Comparison of ENCODE assay signal across 20 cellular contexts in the genomic region with DNA sequence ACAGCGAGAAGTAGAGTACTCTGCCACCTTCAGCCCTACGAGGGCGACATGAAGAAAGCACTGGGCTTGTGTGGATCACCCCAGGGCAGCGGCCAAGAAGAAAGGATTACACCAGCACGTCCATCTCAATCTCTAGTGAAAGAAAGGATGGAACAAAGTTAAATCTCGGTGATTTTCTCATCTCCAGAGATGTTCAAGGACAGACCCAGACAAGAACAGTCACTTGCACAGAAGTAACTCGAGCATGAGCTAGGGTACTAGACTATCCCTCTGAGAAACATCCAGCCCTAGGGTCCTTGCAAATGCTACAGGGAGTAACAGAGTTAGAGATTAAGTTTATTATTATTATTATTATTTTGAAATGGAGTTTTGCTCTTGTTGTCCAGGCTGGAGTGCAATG.
DNase-seq lines count a peak whose midpoint lies in the region; ATAC-seq and TF ChIP-seq lines count a peak whose summit lies in the region.
"Had no signal": no experiment of that assay in that cellular context is flagged by ENCODE, and none has a peak within 500 bp of the region (broad histone marks: within the 10 kb centered on the region; RNA-seq: fewer than 3 reads in every experiment).

No MANE protein-coding gene starts in this region.

- peaks cover 36% of the 10 kb centered on the region for H3K4me1 Mint-ChIP-seq in T-helper 1 cell treated with Interleukin-12 subunit alpha and Interleukin-12 subunit beta and Interleukin-4 antibody, amounts not matched to agents 30 μg/mL and 1 μg/mL, for 36 hours (ENCODE audit: low read depth)

- CTCF ChIA-PET in HCT116 (lab: Charles Lee) = no interaction called here

- peak overlapping the region; percentile 100 for H2AK5ac ChIP-seq in mesenchymal stem cell (ENCODE audit: low read length, severe bottlenecking)

- TF ChIP-seq POLR2A in HCT116 (IDR thresholded peaks at IDR 0.05; ENCODE audit: borderline replicate concordance, extremely low read depth, insufficient read depth, insufficient read length) = no peak

- no peak overlapping the region for H4K8ac ChIP-seq in mesenchymal stem cell (ENCODE audit: low read length)

- H3K4ac ChIP-seq in mesenchymal stem cell (ENCODE audit: low read depth in 1 of 2, low read length in 2 of 2) = no peak overlapping the region

- H3K4me3 Mint-ChIP-seq in T-helper 1 cell treated with Interleukin-12 subunit alpha and Interleukin-12 subunit beta and Interleukin-4 antibody, amounts not matched to agents 30 μg/mL and 1 μg/mL, for 36 hours = no peak overlapping the region

- H3K23ac ChIP-seq in mesenchymal stem cell (ENCODE audit: low read length in 2 of 2) = no peak overlapping the region

- H3K9me3 Mint-ChIP-seq in T-helper 1 cell treated with Interleukin-12 subunit alpha and Interleukin-12 subunit beta and Interleukin-4 antibody, amounts not matched to agents 30 μg/mL and 1 μg/mL, for 36 hours = peaks cover 15% of the 10 kb centered on the region
- peaks cover 0 to 12% of the 10 kb centered on the region in 2 donors for H3K9me3 Mint-ChIP-seq in activated naive CD4-positive, alpha-beta T cell treated with anti-CD3 and anti-CD28 coated beads, Interleukin-2, amount 50 U/mL, for 72 hours

- TF ChIP-seq CTCF in HCT116 (IDR thresholded peaks at IDR 0.05 in 2 of 3, conservative IDR thresholded peaks at IDR 0.05 in 1 of 3; ENCODE audit: borderline replicate concordance in 1 of 3, insufficient read depth in 1 of 3, low read depth in 2 of 3, low read length in 2 of 3) = no peak

- POLR2A ChIA-PET in HCT116 (lab: Charles Lee) = no interaction called here

- peak overlapping the region; percentile 0 for H3K27ac Mint-ChIP-seq in T-helper 1 cell treated with Interleukin-12 subunit alpha and Interleukin-12 subunit beta and Interleukin-4 antibody, amounts not matched to agents 30 μg/mL and 1 μg/mL, for 36 hours
- H3K27ac Mint-ChIP-seq in activated naive CD4-positive, alpha-beta T cell treated with anti-CD3 and anti-CD28 coated beads, Interleukin-2, amount 50 U/mL, for 72 hours = peak overlapping the region; percentile 81 to 94

- intact Hi-C loops in HCT116 (cut with micrococcal nuclease) = no loop called here
- intact Hi-C loops in cardiac septum (cut with DNase I) = no loop called here

- H3K36me3 Mint-ChIP-seq in T-helper 1 cell treated with Interleukin-12 subunit alpha and Interleukin-12 subunit beta and Interleukin-4 antibody, amounts not matched to agents 30 μg/mL and 1 μg/mL, for 36 hours (ENCODE audit: low read depth) = peaks cover 27% of the 10 kb centered on the region
- peaks cover 23 to 42% of the 10 kb centered on the region in 2 donors for H3K36me3 Mint-ChIP-seq in activated naive CD4-positive, alpha-beta T cell treated with anti-CD3 and anti-CD28 coated beads, Interleukin-2, amount 50 U/mL, for 72 hours

- no peaks in the 10 kb centered on the region for H3K9me2 ChIP-seq in HCT116 (ENCODE audit: insufficient read depth)

- H3K36me3 ChIP-seq in HCT116 (ENCODE audit: control insufficient read depth in 1 of 2, insufficient read depth in 2 of 2, low read length in 2 of 2) (no peaks in the 10 kb centered on the region), mesenchymal stem cell (ENCODE audit: control insufficient read depth in 1 of 2, insufficient read depth in 2 of 2, low read depth in 1 of 2, low read length in 2 of 2) (peaks cover 0 to 4% of the 10 kb centered on the region in 2 experiments)
- H3K36me3 ChIP-seq: adrenal gland, upper lobe of left lung had no signal

- H3K18ac ChIP-seq in mesenchymal stem cell (ENCODE audit: low read depth in 1 of 2, low read length in 2 of 2) = no peak overlapping the region

- H2AFZ ChIP-seq in HCT116 (ENCODE audit: low read depth, low read length, poor library complexity, severe bottlenecking) (no peak overlapping the region), mesenchymal stem cell (ENCODE audit: low read depth, low read length) (no peak overlapping the region)

- H3K79me1 ChIP-seq in mesenchymal stem cell (replicated peaks; ENCODE audit: low read length, poor library complexity, severe bottlenecking) = no peaks in the 10 kb centered on the region

- BruUV-seq in HCT116 (replicated peaks; lab: Mats Ljungman, UMichigan) = no TSS peak

- no peaks in the 10 kb centered on the region for H3K27me3 Mint-ChIP-seq in T-helper 1 cell treated with Interleukin-12 subunit alpha and Interleukin-12 subunit beta and Interleukin-4 antibody, amounts not matched to agents 30 μg/mL and 1 μg/mL, for 36 hours (ENCODE audit: low read depth)

- H3K4me3 ChIP-seq in HCT116 (replicated peaks in 1 of 2; ENCODE audit: low read depth in 1 of 2, low read length in 2 of 2) (no peak overlapping the region), mesenchymal stem cell (ENCODE audit: insufficient read depth in 1 of 2, low read depth in 1 of 2, low read length in 2 of 2) (no peak overlapping the region)
- H3K4me3 ChIP-seq: adrenal gland, psoas muscle, spleen, upper lobe of left lung had no signal

- DNase-seq in T-helper 1 cell = no peak
- no peak for DNase-seq in HCT116 (ENCODE audit: low read depth, low spot score)
- no peak for DNase-seq in activated naive CD4-positive, alpha-beta T cell treated with anti-CD3 and anti-CD28 coated beads, Interleukin-2, amount 50 U/mL, for 72 hours (ENCODE audit: low spot score in 2 of 2)
- no peak for DNase-seq in mesenchymal stem cell
- DNase-seq in iPS-NIHi11 (ENCODE audit: low spot score) = no peak
- DNase-seq in cardiac septum (ENCODE audit: low spot score) = no peak
- DNase-seq: foreskin fibroblast, left ventricle myocardium superior, NCI-H2081 treated with DMSO at 0.1 percent for 48 hours, NCI-H524 treated with DMSO at 0.1 percent for 48 hours, OCI-M1, psoas muscle, spleen had no signal

- peak overlapping the region; percentile 74; the same call in 1 of the 2 replicates for H3K27ac ChIP-seq in HCT116 (ENCODE audit: low read depth, low read length)
- peak overlapping the region; percentile 96 for H3K27ac ChIP-seq in mesenchymal stem cell (ENCODE audit: low read length, poor library complexity, severe bottlenecking)
- H3K27ac ChIP-seq: 22Rv1, C4-2B, spleen had no signal

- H2BK120ac ChIP-seq in mesenchymal stem cell (ENCODE audit: low read depth, low read length) = no peak overlapping the region

- peak overlapping the region in 1 of 2 experiments; percentile 25 for H2BK12ac ChIP-seq in mesenchymal stem cell (ENCODE audit: low read length in 2 of 2)

- H3K4me2 ChIP-seq in HCT116 (ENCODE audit: low read length) (peak overlapping the region; percentile 40), mesenchymal stem cell (ENCODE audit: low read length, poor library complexity, severe bottlenecking) (no peak overlapping the region)

- RAD21 ChIA-PET in HCT116 (lab: Charles Lee; ENCODE audit: low non-redundant PET in 1 of 2, low total read pairs in 2 of 2, uncharacterized antibody in 2 of 2, unreplicated experiment in 2 of 2) = no interaction called here

- peaks cover 26 to 38% of the 10 kb centered on the region in 2 experiments for H3K4me1 ChIP-seq in HCT116 (ENCODE audit: control insufficient read depth in 1 of 2, insufficient read depth in 2 of 2, low read length in 2 of 2)
- peaks cover 13% of the 10 kb centered on the region for H3K4me1 ChIP-seq in mesenchymal stem cell (ENCODE audit: control insufficient read depth, insufficient read depth, low read depth, low read length)
- H3K4me1 ChIP-seq: adrenal gland, psoas muscle had no signal

- no peaks in the 10 kb centered on the region for H4K20me1 ChIP-seq in HCT116 (ENCODE audit: insufficient read depth)

- 98% methylated on average over 6 of the region's 7 CpGs for WGBS in mesenchymal stem cell

- peaks cover 5% of the 10 kb centered on the region; the same call in 1 of the 2 replicates for H3K27me3 ChIP-seq in HCT116 (ENCODE audit: insufficient read depth, low read length)
- H3K27me3 ChIP-seq in mesenchymal stem cell (ENCODE audit: control insufficient read depth in 1 of 2, insufficient read depth in 1 of 2, low read length in 2 of 2) = no peaks in the 10 kb centered on the region
- H3K27me3 ChIP-seq: adrenal gland, upper lobe of left lung had no signal

- H3K9ac ChIP-seq in HCT116 (ENCODE audit: low read length) (no peak overlapping the region), mesenchymal stem cell (ENCODE audit: low read length) (no peak overlapping the region)

- ATAC-seq in HCT116 (no peak), GM21528 (IDR thresholded peaks at IDR 0.05; ENCODE audit: low FRiP score, unreplicated experiment) (no peak)
- no peak for ATAC-seq in activated naive CD4-positive, alpha-beta T cell treated with anti-CD3 and anti-CD28 coated beads, Interleukin-2, amount 50 U/mL, for 72 hours
- ATAC-seq: HepG2 had no signal

- H2BK5ac ChIP-seq in mesenchymal stem cell (ENCODE audit: low read depth, low read length, poor library complexity, severe bottlenecking) = peak overlapping the region; percentile 24

- H2BK15ac ChIP-seq in mesenchymal stem cell (ENCODE audit: low read depth, poor library complexity, severe bottlenecking) = no peak overlapping the region

- H3K79me2 ChIP-seq in HCT116 (ENCODE audit: insufficient read depth, low read length) = no peaks in the 10 kb centered on the region

- H3K14ac ChIP-seq in mesenchymal stem cell (ENCODE audit: low read length in 2 of 2) = no peak overlapping the region

- TF ChIP-seq RAD21 in HCT116 (IDR thresholded peaks at IDR 0.05; ENCODE audit: low read depth) = no peak

- peak overlapping the region; percentile 53 for H4K91ac ChIP-seq in mesenchymal stem cell (ENCODE audit: low read length)

- H3K9me3 ChIP-seq in HCT116 (ENCODE audit: control insufficient read depth in 1 of 2, insufficient read depth in 1 of 2, low read depth in 1 of 2, low read length in 2 of 2) (no peaks in the 10 kb centered on the region), mesenchymal stem cell (ENCODE audit: control insufficient read depth, low read length) (no peaks in the 10 kb centered on the region)
- H3K9me3 ChIP-seq: adrenal gland, psoas muscle, upper lobe of left lung had no signal

TF ChIP-seq in HCT116, 20 proteins besides CTCF, POLR2A, EP300 and RAD21 (continues in another document):
- TF ChIP-seq SRF (IDR thresholded peaks at IDR 0.05; ENCODE audit: low read depth) (no peak), FOSL1 (IDR thresholded peaks at IDR 0.05; ENCODE audit: low read depth) (no peak), CBX3 (IDR thresholded peaks at IDR 0.05; ENCODE audit: low read depth) (no peak), EZH2 (IDR thresholded peaks at IDR 0.05) (no peak), SP1 (IDR thresholded peaks at IDR 0.05; ENCODE audit: low read depth) (no peak), ZFX (IDR thresholded peaks at IDR 0.05) (no peak), EGR1 (IDR thresholded peaks at IDR 0.05; ENCODE audit: low read depth) (no peak)
- TF ChIP-seq, protein P1, sequence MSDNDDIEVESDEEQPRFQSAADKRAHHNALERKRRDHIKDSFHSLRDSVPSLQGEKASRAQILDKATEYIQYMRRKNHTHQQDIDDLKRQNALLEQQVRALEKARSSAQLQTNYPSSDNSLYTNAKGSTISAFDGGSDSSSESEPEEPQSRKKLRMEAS (IDR thresholded peaks at IDR 0.05) = no peak
